In genomic region chr3:55409802-55410201, GRCh38 we compare ENCODE assay signal across 22 cellular contexts.
"Had no signal": no experiment of that assay in that cellular context is flagged by ENCODE, and none has a peak within 500 bp of the region (broad histone marks: within the 10 kb centered on the region; RNA-seq: fewer than 3 reads in every experiment).

No MANE protein-coding gene starts in this region.

- H3K27ac Mint-ChIP-seq: activated naive CD8-positive, alpha-beta T cell; activated T-helper 1 cell treated with anti-CD3 and anti-CD28 coated beads, Interleukin-12 subunit alpha, Interleukin-12 subunit beta, Interleukin-2, Interleukin-4 antibody, amounts not matched to agents 30 ng/mL and 10 ng/mL and 1 ng/mL, durations not matched to agents 14 hours and 24 hours and 36 hours; mesothelial cell of epicardium; nephron had no signal

- H3K9me3 ChIP-seq: gastrocnemius medialis, thyroid gland had no signal

- H3K27ac ChIP-seq: body of pancreas, dorsolateral prefrontal cortex, gastrocnemius medialis, left lung, thyroid gland, VCaP had no signal

- DNase-seq: activated CD4-positive, CD25-positive, alpha-beta regulatory T cell treated with anti-CD3 and anti-CD28 coated beads, Interleukin-2, amount 50 U/mL, for 72 hours; activated CD8-positive, alpha-beta memory T cell treated with anti-CD3 and anti-CD28 coated beads for 24 hours; activated CD8-positive, alpha-beta memory T cell treated with anti-CD3 and anti-CD28 coated beads, Interleukin-2, amount 50 U/mL, for 48 hours; activated gamma-delta T cell treated with Interleukin-2 at 50 U/mL for 16 hours; amniotic stem cell; body of pancreas; caudate nucleus; dorsolateral prefrontal cortex; gastrocnemius medialis; head of caudate nucleus; kidney; left lung; stimulated activated CD4-positive, alpha-beta T cell treated with anti-CD3 and anti-CD28 coated beads, Interleukin-1b, Interleukin-23, amount 100 ng/mL, for 48 hours; stimulated activated CD8-positive, alpha-beta memory T cell treated with anti-CD3 and anti-CD28 coated beads, Interleukin-4, amount 100 ng/mL, for 48 hours; stimulated activated naive CD4-positive, alpha-beta T cell; thyroid gland had no signal

- H3K4me1 ChIP-seq: body of pancreas, gastrocnemius medialis, left lung, thyroid gland had no signal

- H3K36me3 Mint-ChIP-seq: activated naive CD8-positive, alpha-beta T cell; mesothelial cell of epicardium had no signal

- ATAC-seq: body of pancreas, gastrocnemius medialis, left lung, sciatic nerve had no signal

- H3K27me3 ChIP-seq: body of pancreas, gastrocnemius medialis, left lung, thyroid gland had no signal

- H3K4me3 ChIP-seq: body of pancreas, dorsolateral prefrontal cortex, gastrocnemius medialis, left lung, thyroid gland had no signal

- H3K4me3 Mint-ChIP-seq: activated naive CD8-positive, alpha-beta T cell; activated T-helper 1 cell treated with anti-CD3 and anti-CD28 coated beads, Interleukin-12 subunit alpha, Interleukin-12 subunit beta, Interleukin-2, Interleukin-4 antibody, amounts not matched to agents 30 ng/mL and 10 ng/mL and 1 ng/mL, durations not matched to agents 14 hours and 24 hours and 36 hours; mesothelial cell of epicardium; nephron had no signal

- H3K36me3 ChIP-seq: gastrocnemius medialis, left lung, thyroid gland had no signal

- H3K27me3 Mint-ChIP-seq: activated naive CD8-positive, alpha-beta T cell had no signal

- H3K9me3 Mint-ChIP-seq: activated T-helper 1 cell treated with anti-CD3 and anti-CD28 coated beads, Interleukin-12 subunit alpha, Interleukin-12 subunit beta, Interleukin-2, Interleukin-4 antibody, amounts not matched to agents 30 ng/mL and 10 ng/mL and 1 ng/mL, durations not matched to agents 14 hours and 24 hours and 36 hours had no signal
